ENCODE assay signal across 15 cellular contexts in the genomic region with DNA sequence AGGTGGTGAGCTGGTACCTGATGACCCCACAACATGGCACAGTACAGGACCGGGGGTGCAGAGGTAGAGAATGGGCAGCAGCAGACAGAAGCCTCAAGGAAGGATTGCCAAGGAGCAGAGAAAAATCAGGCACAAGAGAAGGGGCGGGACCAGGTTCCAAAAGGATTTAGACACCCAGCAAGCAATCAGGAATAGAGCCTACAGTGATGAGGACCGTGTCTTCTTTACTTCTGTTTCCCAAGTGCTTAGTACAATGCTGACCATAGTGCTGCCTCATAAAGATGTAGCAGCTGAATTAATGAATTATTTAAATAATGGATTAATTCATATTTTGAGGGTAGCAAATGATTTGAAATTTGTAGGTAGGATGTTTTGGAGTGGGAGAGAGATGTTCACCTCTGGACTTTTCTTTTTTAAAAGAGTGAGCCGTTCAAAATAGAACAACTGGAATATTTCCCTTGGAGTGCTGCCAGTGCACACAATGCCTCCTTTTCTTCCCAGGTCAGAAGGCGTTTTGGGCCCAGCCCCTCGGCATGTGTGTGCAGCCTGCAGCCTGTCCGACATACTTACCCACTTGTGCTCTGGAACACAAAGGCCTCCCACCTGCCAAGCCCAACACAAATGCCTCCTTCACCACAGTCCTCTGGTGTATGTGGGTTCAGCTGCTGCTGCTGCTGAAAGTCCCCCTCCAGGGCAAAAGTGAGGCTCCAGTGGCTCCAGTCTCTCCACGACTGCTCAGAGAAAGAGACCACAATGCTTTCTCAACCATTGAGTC. TPM values are rescaled to one million over a fixed set of nuclear protein-coding genes. Genes with fewer than 3 reads are reported as not detected.
DNase-seq lines count a peak whose midpoint lies in the region; ATAC-seq and TF ChIP-seq lines count a peak whose summit lies in the region.
"Had no signal": no experiment of that assay in that cellular context is flagged by ENCODE, and none has a peak within 500 bp of the region (broad histone marks: within the 10 kb centered on the region; RNA-seq: fewer than 3 reads in every experiment).

No MANE protein-coding gene starts in this region.

- no peak for ATAC-seq in natural killer cell
- ATAC-seq: activated CD8-positive, alpha-beta T cell treated with anti-CD3 and anti-CD28 coated beads for 36 hours; foreskin keratinocyte had no signal

- H3K4me3 ChIP-seq in fibroblast of the aortic adventitia (ENCODE audit: low read depth, low read length): no peak overlapping the region

- H3K36me3 Mint-ChIP-seq in CD14-positive monocyte (no peaks in the 10 kb centered on the region), natural killer cell (no peaks in the 10 kb centered on the region)
- H3K36me3 Mint-ChIP-seq: CD4-positive, CD25-positive, alpha-beta regulatory T cell had no signal

- H3K27ac Mint-ChIP-seq in CD14-positive monocyte: no peak overlapping the region
- no peak overlapping the region for H3K27ac Mint-ChIP-seq in natural killer cell
- H3K27ac Mint-ChIP-seq: activated CD8-positive, alpha-beta T cell treated with anti-CD3 and anti-CD28 coated beads for 36 hours; CD4-positive, CD25-positive, alpha-beta regulatory T cell had no signal

- H3K4me1 Mint-ChIP-seq in CD14-positive monocyte (peaks cover 6% of the 10 kb centered on the region), natural killer cell (peaks cover 0 to 7% of the 10 kb centered on the region in 2 donors)

- H3K27me3 Mint-ChIP-seq in CD14-positive monocyte (ENCODE audit: low read depth in 3 of 3) (peaks cover 1 to 13% (median 2%) of the 10 kb centered on the region in 3 donors), natural killer cell (ENCODE audit: low read depth in 2 of 2) (peaks cover 0 to 5% of the 10 kb centered on the region in 2 donors)
- H3K27me3 Mint-ChIP-seq: activated CD8-positive, alpha-beta T cell treated with anti-CD3 and anti-CD28 coated beads for 36 hours had no signal

- TF ChIP-seq EP300 in Ishikawa (IDR thresholded peaks at IDR 0.05; ENCODE audit: borderline replicate concordance): no peak

- H3K9me3 Mint-ChIP-seq in CD14-positive monocyte (no peaks in the 10 kb centered on the region), natural killer cell (no peaks in the 10 kb centered on the region)
- H3K9me3 Mint-ChIP-seq: activated CD8-positive, alpha-beta T cell treated with anti-CD3 and anti-CD28 coated beads for 36 hours; CD4-positive, CD25-positive, alpha-beta regulatory T cell had no signal

- intact Hi-C loops in CD14-positive monocyte (cut with micrococcal nuclease): no loop called here
- intact Hi-C loops in natural killer cell (cut with micrococcal nuclease): no loop called here

- TF ChIP-seq CTCF in fibroblast of the aortic adventitia (IDR thresholded peaks at IDR 0.05; ENCODE audit: insufficient read depth, low read length) (no peak), CD14-positive monocyte (IDR thresholded peaks at IDR 0.05) (no peak), natural killer cell (IDR thresholded peaks at IDR 0.05) (no peak)

- TF ChIP-seq RAD21 in Ishikawa (IDR thresholded peaks at IDR 0.05; ENCODE audit: low read depth): no peak

- no peak overlapping the region for H3K4me3 Mint-ChIP-seq in CD14-positive monocyte
- no peak overlapping the region for H3K4me3 Mint-ChIP-seq in natural killer cell
- H3K4me3 Mint-ChIP-seq: activated CD8-positive, alpha-beta T cell treated with anti-CD3 and anti-CD28 coated beads for 36 hours; CD4-positive, CD25-positive, alpha-beta regulatory T cell had no signal

- DNase-seq in NCI-H748 (lab: John Stamatoyannopoulos, UW; ENCODE audit: unreplicated experiment) (peak; percentile 92), fibroblast of the aortic adventitia (ENCODE audit: low read depth) (peak; percentile 30), pons (ENCODE audit: low spot score) (peak; percentile 91), T1000 (lab: John Stamatoyannopoulos, UW) (no peak), CD14-positive monocyte (ENCODE audit: low spot score) (no peak), CD1c-positive myeloid dendritic cell (ENCODE audit: extremely low spot score) (no peak), natural killer cell (no peak)
- DNase-seq: activated CD8-positive, alpha-beta T cell treated with anti-CD3 and anti-CD28 coated beads for 36 hours; activated naive CD4-positive, alpha-beta T cell treated with Interleukin-2 at 50 U/mL for 16 hours; CD4-positive, CD25-positive, alpha-beta regulatory T cell; foreskin keratinocyte; NCI-H1048; OCI-M1 had no signal

TF ChIP-seq in Ishikawa, 13 proteins besides CTCF, POLR2A, EP300 and RAD21:
- TF ChIP-seq, protein P1, sequence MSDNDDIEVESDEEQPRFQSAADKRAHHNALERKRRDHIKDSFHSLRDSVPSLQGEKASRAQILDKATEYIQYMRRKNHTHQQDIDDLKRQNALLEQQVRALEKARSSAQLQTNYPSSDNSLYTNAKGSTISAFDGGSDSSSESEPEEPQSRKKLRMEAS (IDR thresholded peaks at IDR 0.05): peak; percentile 45; the same call in 1 of the 2 replicates
- TF ChIP-seq ZBTB7A (IDR thresholded peaks at IDR 0.05; ENCODE audit: low read depth): no peak
- TF ChIP-seq, protein P2, sequence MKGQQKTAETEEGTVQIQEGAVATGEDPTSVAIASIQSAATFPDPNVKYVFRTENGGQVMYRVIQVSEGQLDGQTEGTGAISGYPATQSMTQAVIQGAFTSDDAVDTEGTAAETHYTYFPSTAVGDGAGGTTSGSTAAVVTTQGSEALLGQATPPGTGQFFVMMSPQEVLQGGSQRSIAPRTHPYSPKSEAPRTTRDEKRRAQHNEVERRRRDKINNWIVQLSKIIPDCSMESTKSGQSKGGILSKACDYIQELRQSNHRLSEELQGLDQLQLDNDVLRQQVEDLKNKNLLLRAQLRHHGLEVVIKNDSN (IDR thresholded peaks at IDR 0.05): no peak
- no peak for TF ChIP-seq CEBPB (IDR thresholded peaks at IDR 0.05)
- TF ChIP-seq NFIC (IDR thresholded peaks at IDR 0.05): peak; percentile 52
- no peak for TF ChIP-seq TCF12 (IDR thresholded peaks at IDR 0.05; ENCODE audit: low read depth)
- no peak for TF ChIP-seq TEAD4 (IDR thresholded peaks at IDR 0.05)
- TF ChIP-seq EGR1 (IDR thresholded peaks at IDR 0.05): no peak
- no peak for TF ChIP-seq YY1 (IDR thresholded peaks at IDR 0.05; ENCODE audit: low read depth)
- no peak for TF ChIP-seq CREB1 (IDR thresholded peaks at IDR 0.05; ENCODE audit: low read depth)

RNA-seq across cellular contexts. Expression of a gene that starts 19.6 kb away (rescaled TPM):
- total RNA-seq in fibroblast of the aortic adventitia (ENCODE audit: low replicate concordance): 0.09 and 0.16 TPM in 2 replicates
- not detected for polyA plus RNA-seq in CD14-positive monocyte
- total RNA-seq in natural killer cell: not detected
- total RNA-seq: activated CD8-positive, alpha-beta T cell treated with anti-CD3 and anti-CD28 coated beads for 36 hours; CD4-positive, CD25-positive, alpha-beta regulatory T cell; dermis microvascular lymphatic vessel endothelial cell had no signal
- polyA plus RNA-seq: CD4-positive, CD25-positive, alpha-beta regulatory T cell had no signal

Comparison
In these comparisons a context has a peak if more than half of its experiments do, and no peak if none do; other contexts are left out.
1. DNase-seq: peak in NCI-H748 (single experiment), fibroblast of the aortic adventitia (single experiment) and pons (single experiment); none in T1000 (single experiment), CD14-positive monocyte (single experiment), CD1c-positive myeloid dendritic cell (single experiment) and natural killer cell (single experiment).